Comparison of ENCODE assay signal across 8 cellular contexts in genomic region chr2:53227535-53227934, GRCh38.
"Had no signal": no experiment of that assay in that cellular context is flagged by ENCODE, and none has a peak within 500 bp of the region (broad histone marks: within the 10 kb centered on the region; RNA-seq: fewer than 3 reads in every experiment).

No MANE protein-coding gene starts in this region.

- FAIRE-seq: H54, HTR-8/SVneo, K562 had no signal

- ATAC-seq: K562 had no signal

- H3K4me3 ChIP-seq: GM23248, K562 had no signal

- H3K27ac ChIP-seq: GM23248 had no signal

- DNase-seq: GM23248, GOT3, H9, HCEC 1CT, KG1 had no signal

- H2AFZ ChIP-seq: GM23248 had no signal

- H3K9ac ChIP-seq: GM23248 had no signal
